In the genomic region with DNA sequence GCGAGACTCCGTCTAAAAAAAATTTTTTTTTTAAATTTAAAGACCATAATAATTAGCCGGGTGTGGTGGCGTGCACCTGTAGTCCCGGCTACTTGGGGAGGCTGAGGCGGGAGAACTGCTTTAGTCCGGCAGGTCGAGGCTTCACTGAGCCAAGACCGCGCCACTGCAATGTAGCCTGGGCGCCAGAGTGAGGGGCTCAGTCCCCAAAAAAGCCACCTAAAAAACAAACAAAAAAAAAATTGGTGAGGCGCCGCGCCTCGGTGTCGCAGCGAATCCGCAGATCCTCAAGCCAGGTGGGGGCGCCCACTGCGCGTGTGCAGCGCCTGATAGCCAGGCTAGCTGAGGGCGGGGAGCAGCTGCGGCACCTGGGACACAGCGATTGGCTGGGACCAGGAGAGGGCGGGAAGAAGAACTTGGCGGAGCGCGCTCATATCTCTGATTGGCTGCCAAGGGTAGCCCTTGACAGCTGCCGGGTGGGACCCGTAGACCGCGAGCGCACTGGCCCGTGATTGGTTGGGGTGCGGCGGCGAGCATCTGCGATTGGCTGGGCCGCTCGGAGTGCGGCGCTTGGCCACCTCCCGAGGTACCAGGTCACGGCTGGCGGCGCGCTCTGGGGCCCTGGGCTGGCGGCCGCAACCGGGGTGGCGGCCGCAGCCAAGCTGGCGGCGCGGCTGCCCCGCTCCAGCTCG, we compare ENCODE assay signal across 8 cellular contexts. TPM values are rescaled to one million over a fixed set of nuclear protein-coding genes. Genes with fewer than 3 reads are reported as not detected.
DNase-seq lines count a peak whose midpoint lies in the region; ATAC-seq and FAIRE-seq lines count a peak whose summit lies in the region.

No MANE protein-coding gene starts in this region.

- peaks cover 5% of the 10 kb centered on the region for H3K36me3 Mint-ChIP-seq in T-helper 2 cell treated with Interferon-gamma antibody and Interleukin-4, amounts not matched to agents 5 μg/mL and 100 μg/mL, for 36 hours (ENCODE audit: low read depth)

- H3K9me3 ChIP-seq in right cardiac atrium (ENCODE audit: control insufficient read depth, low read length) = no peaks in the 10 kb centered on the region

- peak; percentile 93 for FAIRE-seq in A204.1 (lab: Jason Lieb, UNC)

- H3K27ac Mint-ChIP-seq in T-helper 2 cell treated with Interferon-gamma antibody and Interleukin-4, amounts not matched to agents 5 μg/mL and 100 μg/mL, for 36 hours = peak overlapping the region; percentile 17

- H3K4me3 Mint-ChIP-seq in T-helper 2 cell treated with Interferon-gamma antibody and Interleukin-4, amounts not matched to agents 5 μg/mL and 100 μg/mL, for 36 hours = peak overlapping the region; percentile 67

- no peaks in the 10 kb centered on the region for H3K4me1 ChIP-seq in right cardiac atrium (ENCODE audit: control insufficient read depth, insufficient read depth, low read length)

- peaks cover 30% of the 10 kb centered on the region for H3K4me1 Mint-ChIP-seq in T-helper 2 cell treated with Interferon-gamma antibody and Interleukin-4, amounts not matched to agents 5 μg/mL and 100 μg/mL, for 36 hours (ENCODE audit: low read depth)

- no peaks in the 10 kb centered on the region for H3K9me3 Mint-ChIP-seq in T-helper 2 cell treated with Interferon-gamma antibody and Interleukin-4, amounts not matched to agents 5 μg/mL and 100 μg/mL, for 36 hours

- peak; percentile 90 for DNase-seq in NCI-H2029 treated with DMSO at 0.1 percent for 48 hours (lab: John Stamatoyannopoulos, UW)
- DNase-seq in T-helper 2 cell treated with Interferon-gamma antibody and Interleukin-4, amounts not matched to agents 5 μg/mL and 100 μg/mL, for 36 hours (ENCODE audit: low spot score) = peak; percentile 98
- peak; percentile 63 to 99 (median 96) for DNase-seq in amygdala (lab: John Stamatoyannopoulos, UW)
- DNase-seq in right cardiac atrium = peak; percentile 96 to 98 (median 97)
- DNase-seq in skeletal muscle cell (ENCODE audit: low read depth) = peak; percentile 94

- intact Hi-C loops in right cardiac atrium (cut with DNase I) = no loop called here

- ATAC-seq in GM18520 (IDR thresholded peaks at IDR 0.05; ENCODE audit: unreplicated experiment) = peak; percentile 96
- ATAC-seq in HG03045 (IDR thresholded peaks at IDR 0.05; ENCODE audit: unreplicated experiment) = peak; percentile 96
- peak; percentile 98 to 99 for ATAC-seq in right cardiac atrium

- WGBS in right cardiac atrium = 8% methylated on average over 58 of the region's 58 CpGs

- peaks cover 10% of the 10 kb centered on the region for H3K27me3 Mint-ChIP-seq in T-helper 2 cell treated with Interferon-gamma antibody and Interleukin-4, amounts not matched to agents 5 μg/mL and 100 μg/mL, for 36 hours (ENCODE audit: low read depth)

- H3K27ac ChIP-seq in right cardiac atrium (ENCODE audit: low read length) = no peak overlapping the region

- H3K4me3 ChIP-seq in right cardiac atrium (ENCODE audit: low read length) (peak overlapping the region; percentile 68), skeletal muscle cell (ENCODE audit: low read depth, low read length) (no peak overlapping the region)

- H3K27me3 ChIP-seq in right cardiac atrium (ENCODE audit: control insufficient read depth, insufficient read depth) = no peaks in the 10 kb centered on the region

RNA-seq across cellular contexts. Expression of gene CLDN9, which starts 9.0 kb away (rescaled TPM):
- total RNA-seq in right cardiac atrium = under 1 TPM; 0.14 to 0.46 (median 0.25) TPM
- polyA plus RNA-seq in right cardiac atrium = 0.41 TPM

RNA-seq across cellular contexts. Expression of gene CLDN6, which starts 14.3 kb away (rescaled TPM):
- total RNA-seq in right cardiac atrium = not detected
- polyA plus RNA-seq in right cardiac atrium = not detected

RNA-seq across cellular contexts. Expression of gene TNFRSF12A, which starts 16.4 kb away (rescaled TPM):
- 10 to 100 TPM; 13.8 to 50.8 (median 28.0) TPM for total RNA-seq in right cardiac atrium
- polyA plus RNA-seq in right cardiac atrium = 94.7 TPM

RNA-seq across cellular contexts. Expression of gene HCFC1R1, which starts 20.0 kb away (rescaled TPM):
- 10 to 100 TPM; 43.7 to 80.5 (median 64.6) TPM for total RNA-seq in right cardiac atrium
- polyA plus RNA-seq in right cardiac atrium = 122 TPM

RNA-seq across cellular contexts. Expression of gene THOC6, which starts 20.1 kb away (rescaled TPM):
- total RNA-seq in right cardiac atrium = 10 to 100 TPM; 11.1 to 13.7 (median 13.0) TPM
- polyA plus RNA-seq in right cardiac atrium = 13.1 TPM
